12 cellular contexts compared by ENCODE assay signal in genomic region chr2:149082781-149083180, GRCh38.
DNase-seq lines count a peak whose midpoint lies in the region; ATAC-seq lines count a peak whose summit lies in the region.
"Had no signal": no experiment of that assay in that cellular context is flagged by ENCODE, and none has a peak within 500 bp of the region (broad histone marks: within the 10 kb centered on the region; RNA-seq: fewer than 3 reads in every experiment).

No MANE protein-coding gene starts in this region.

- DNase-seq in COR-L47 (lab: John Stamatoyannopoulos, UW) = peak; percentile 74
- peak; percentile 20 for DNase-seq in NCI-H1694 (lab: John Stamatoyannopoulos, UW)
- peak; percentile 54 for DNase-seq in NCI-H748 treated with DMSO at 0.1 percent for 48 hours (lab: John Stamatoyannopoulos, UW)
- DNase-seq in islet precursor cell = peak; percentile 86
- DNase-seq in Kasumi-1 (lab: John Stamatoyannopoulos, UW) = no peak
- DNase-seq: activated T-cell treated with anti-CD3 and anti-CD28 coated beads, Interleukin-2, amount 50 U/mL, for 24 hours; HCEC 1CT; NCI-H1930; Peyer's patch had no signal

- ATAC-seq in HG02798 (IDR thresholded peaks at IDR 0.05; ENCODE audit: poor library complexity, unreplicated experiment) (no peak), GM21786 (IDR thresholded peaks at IDR 0.05; ENCODE audit: unreplicated experiment) (no peak), GM19324 (IDR thresholded peaks at IDR 0.05; ENCODE audit: low FRiP score, unreplicated experiment) (no peak)

Comparison
In these comparisons a context has a peak if more than half of its experiments do, and no peak if none do; other contexts are left out.
1. DNase-seq: peak in COR-L47 (single experiment), NCI-H1694 (single experiment), NCI-H748 treated with DMSO at 0.1 percent for 48 hours (single experiment) and islet precursor cell (single experiment); none in Kasumi-1 (0 of 2).